Comparison of ENCODE assay signal across 1 cellular context in the genomic region with DNA sequence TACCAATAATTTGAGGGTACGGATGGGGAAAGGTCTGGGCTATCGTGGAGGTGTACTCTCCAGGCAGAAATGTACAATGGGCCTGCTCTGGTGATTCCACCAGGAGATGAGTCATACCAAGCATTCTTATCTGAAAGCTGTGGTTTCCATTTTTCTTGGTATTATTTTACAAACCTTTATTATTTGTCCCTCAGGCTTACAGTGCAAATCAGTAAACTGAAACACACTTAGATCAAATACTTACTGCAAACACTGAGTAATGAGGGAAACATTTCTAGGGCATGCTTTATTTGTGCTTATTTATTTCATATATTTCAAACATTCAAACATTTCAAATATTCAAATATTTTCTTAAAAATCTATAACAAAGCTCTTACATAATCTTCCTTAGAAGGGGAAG.
TF ChIP-seq lines count a peak whose summit lies in the region.

No MANE protein-coding gene starts in this region.

TF ChIP-seq in K562, 482 proteins besides CTCF, POLR2A, EP300 and RAD21 (continued from another document and continues in another):
- TF ChIP-seq ZBTB12 (CRISPR knock-in tag; IDR thresholded peaks at IDR 0.05): no peak
- no peak for TF ChIP-seq PHTF2 (CRISPR knock-in tag; IDR thresholded peaks at IDR 0.05)
- TF ChIP-seq ARID1B (IDR thresholded peaks at IDR 0.05): peak; percentile 79
- 0 out of 2 replicates have a peak, but pooled peaks have one; percentile 23 for TF ChIP-seq E2F3 (CRISPR knock-in tag; IDR thresholded peaks at IDR 0.05)
- TF ChIP-seq ZNF124 (CRISPR knock-in tag; IDR thresholded peaks at IDR 0.05): no peak
- TF ChIP-seq STAT5A (IDR thresholded peaks at IDR 0.05; ENCODE audit: borderline replicate concordance, low read length): peak; percentile 57
- TF ChIP-seq ZNF764 (CRISPR knock-in tag; IDR thresholded peaks at IDR 0.05; ENCODE audit: low read depth): no peak
- no peak for TF ChIP-seq ARHGAP35 (IDR thresholded peaks at IDR 0.05; ENCODE audit: partially characterized antibody)
- TF ChIP-seq, protein P1, sequence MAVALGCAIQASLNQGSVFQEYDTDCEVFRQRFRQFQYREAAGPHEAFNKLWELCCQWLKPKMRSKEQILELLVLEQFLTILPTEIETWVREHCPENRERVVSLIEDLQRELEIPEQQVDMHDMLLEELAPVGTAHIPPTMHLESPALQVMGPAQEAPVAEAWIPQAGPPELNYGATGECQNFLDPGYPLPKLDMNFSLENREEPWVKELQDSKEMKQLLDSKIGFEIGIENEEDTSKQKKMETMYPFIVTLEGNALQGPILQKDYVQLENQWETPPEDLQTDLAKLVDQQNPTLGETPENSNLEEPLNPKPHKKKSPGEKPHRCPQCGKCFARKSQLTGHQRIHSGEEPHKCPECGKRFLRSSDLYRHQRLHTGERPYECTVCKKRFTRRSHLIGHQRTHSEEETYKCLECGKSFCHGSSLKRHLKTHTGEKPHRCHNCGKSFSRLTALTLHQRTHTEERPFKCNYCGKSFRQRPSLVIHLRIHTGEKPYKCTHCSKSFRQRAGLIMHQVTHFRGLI (CRISPR knock-in tag; IDR thresholded peaks at IDR 0.05): 0 out of 2 replicates have a peak, but pooled peaks have one; percentile 46
- TF ChIP-seq KLF6 (CRISPR knock-in tag; IDR thresholded peaks at IDR 0.05; ENCODE audit: borderline replicate concordance): peak; percentile 29; the same call in 1 of the 2 replicates
- peak; percentile 41; the same call in 1 of the 2 replicates for TF ChIP-seq ARID3A (IDR thresholded peaks at IDR 0.05; ENCODE audit: borderline replicate concordance, low read depth, low read length)
- peak; percentile 30; the same call in 1 of the 2 replicates for TF ChIP-seq ESRRA (IDR thresholded peaks at IDR 0.05; ENCODE audit: borderline replicate concordance, low read depth)
- 0 out of 2 replicates have a peak, but pooled peaks have one; percentile 4 for TF ChIP-seq SMAD3 (CRISPR knock-in tag; conservative IDR thresholded peaks at IDR 0.05)
- peak; percentile 72 for TF ChIP-seq DPF2 (IDR thresholded peaks at IDR 0.05)
- no peak for TF ChIP-seq ZNF347 (CRISPR knock-in tag; IDR thresholded peaks at IDR 0.05; ENCODE audit: low read depth)
- TF ChIP-seq KHSRP (IDR thresholded peaks at IDR 0.05): no peak
- no peak for TF ChIP-seq POU5F1 (IDR thresholded peaks at IDR 0.05; ENCODE audit: borderline replicate concordance, low read depth, low read length, partially characterized antibody)
- no peak for TF ChIP-seq MBD1 (CRISPR knock-in tag; IDR thresholded peaks at IDR 0.05)
- no peak for TF ChIP-seq ATF1 (CRISPR knock-in tag; IDR thresholded peaks at IDR 0.05)
- TF ChIP-seq ATF1 (tag; IDR thresholded peaks at IDR 0.05): no peak; the same call in 1 of the 2 replicates
- no peak for TF ChIP-seq IRF9 (tag; IDR thresholded peaks at IDR 0.05)
- TF ChIP-seq SMARCE1 (IDR thresholded peaks at IDR 0.05): peak; percentile 81
- TF ChIP-seq SMAD2 (IDR thresholded peaks at IDR 0.05; ENCODE audit: low read depth, low read length): no peak
- TF ChIP-seq FOXM1 (IDR thresholded peaks at IDR 0.05; ENCODE audit: low read depth): no peak
- no peak for TF ChIP-seq FOXM1 (CRISPR knock-in tag; IDR thresholded peaks at IDR 0.05; ENCODE audit: low read depth)
- TF ChIP-seq NUFIP1 (IDR thresholded peaks at IDR 0.05; ENCODE audit: partially characterized antibody): no peak
- TF ChIP-seq DACH1 (IDR thresholded peaks at IDR 0.05; ENCODE audit: partially characterized antibody): no peak
- TF ChIP-seq LEF1 (IDR thresholded peaks at IDR 0.05): peak; percentile 51; the same call in 1 of the 2 replicates
- TF ChIP-seq SMARCB1 (IDR thresholded peaks at IDR 0.05; ENCODE audit: insufficient read length, low read depth): no peak
- TF ChIP-seq ETV1 (tag; conservative IDR thresholded peaks at IDR 0.05; ENCODE audit: low read depth): peak; percentile 47; the same call in 1 of the 2 replicates
- no peak for TF ChIP-seq NR2F6 (CRISPR knock-in tag; IDR thresholded peaks at IDR 0.05)
- TF ChIP-seq JUNB (CRISPR knock-in tag; conservative IDR thresholded peaks at IDR 0.05): peak; percentile 88
- TF ChIP-seq ZFP36 (IDR thresholded peaks at IDR 0.05; ENCODE audit: low read depth, low read length, partially characterized antibody): no peak
- peak in 1 of 2 experiments; percentile 32; a peak in 1 of 4 replicates for TF ChIP-seq NRF1 (conservative IDR thresholded peaks at IDR 0.05 in 1 of 2, IDR thresholded peaks at IDR 0.05 in 1 of 2)
- TF ChIP-seq FOS (IDR thresholded peaks at IDR 0.05; ENCODE audit: extremely low read depth, insufficient read length): peak; percentile 20
- TF ChIP-seq IRF2 (CRISPR knock-in tag; IDR thresholded peaks at IDR 0.05): no peak
- peak; percentile 93 for TF ChIP-seq ATF3 (IDR thresholded peaks at IDR 0.05)
- peak; percentile 68; the same call in 1 of the 2 replicates for TF ChIP-seq ATF3 (CRISPR knock-in tag; conservative IDR thresholded peaks at IDR 0.05)
- no peak for TF ChIP-seq CBX1 (IDR thresholded peaks at IDR 0.05; ENCODE audit: low read depth)
- TF ChIP-seq HDAC6 (IDR thresholded peaks at IDR 0.05; ENCODE audit: low read depth, low read length): no peak
- TF ChIP-seq TCFL5 (CRISPR knock-in tag; conservative IDR thresholded peaks at IDR 0.05): 0 out of 2 replicates have a peak, but pooled peaks have one; percentile 13
- TF ChIP-seq FOXA3 (CRISPR knock-in tag; conservative IDR thresholded peaks at IDR 0.05 in 1 of 2, IDR thresholded peaks at IDR 0.05 in 1 of 2): peak in 1 of 2 experiments; percentile 47; a peak in 1 of 4 replicates
- peak; percentile 98 for TF ChIP-seq JUND (IDR thresholded peaks at IDR 0.05; ENCODE audit: borderline replicate concordance, low read depth, low read length)
- peak; percentile 95; the same call in 2 of the 3 replicates for TF ChIP-seq JUND (tag; IDR thresholded peaks at IDR 0.05; ENCODE audit: borderline replicate concordance, low read depth, low read length)
- no peak for TF ChIP-seq MECOM (CRISPR knock-in tag; IDR thresholded peaks at IDR 0.05)
- no peak for TF ChIP-seq ZNF134 (CRISPR knock-in tag; conservative IDR thresholded peaks at IDR 0.05)
- no peak for TF ChIP-seq HSF4 (CRISPR knock-in tag; IDR thresholded peaks at IDR 0.05; ENCODE audit: borderline replicate concordance)
- no peak for TF ChIP-seq CXXC5 (CRISPR knock-in tag; IDR thresholded peaks at IDR 0.05)
- peak; percentile 78 for TF ChIP-seq SOX6 (IDR thresholded peaks at IDR 0.05)
- no peak for TF ChIP-seq RBM34 (IDR thresholded peaks at IDR 0.05; ENCODE audit: borderline replicate concordance, insufficient read depth, low read length)
- peak; percentile 74; the same call in 1 of the 2 replicates for TF ChIP-seq BACH1 (tag; IDR thresholded peaks at IDR 0.05)
- no peak for TF ChIP-seq TRIM28 (IDR thresholded peaks at IDR 0.05)
- TF ChIP-seq NR4A1 (CRISPR knock-in tag; IDR thresholded peaks at IDR 0.05): no peak
- no peak for TF ChIP-seq NR4A1 (tag; IDR thresholded peaks at IDR 0.05)
- no peak; the same call in 1 of the 2 replicates for TF ChIP-seq CBFA2T3 (IDR thresholded peaks at IDR 0.05)
- no peak for TF ChIP-seq MAX (CRISPR knock-in tag; IDR thresholded peaks at IDR 0.05)
- TF ChIP-seq, protein P2, sequence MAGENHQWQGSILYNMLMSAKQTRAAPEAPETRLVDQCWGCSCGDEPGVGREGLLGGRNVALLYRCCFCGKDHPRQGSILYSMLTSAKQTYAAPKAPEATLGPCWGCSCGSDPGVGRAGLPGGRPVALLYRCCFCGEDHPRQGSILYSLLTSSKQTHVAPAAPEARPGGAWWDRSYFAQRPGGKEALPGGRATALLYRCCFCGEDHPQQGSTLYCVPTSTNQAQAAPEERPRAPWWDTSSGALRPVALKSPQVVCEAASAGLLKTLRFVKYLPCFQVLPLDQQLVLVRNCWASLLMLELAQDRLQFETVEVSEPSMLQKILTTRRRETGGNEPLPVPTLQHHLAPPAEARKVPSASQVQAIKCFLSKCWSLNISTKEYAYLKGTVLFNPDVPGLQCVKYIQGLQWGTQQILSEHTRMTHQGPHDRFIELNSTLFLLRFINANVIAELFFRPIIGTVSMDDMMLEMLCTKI (IDR thresholded peaks at IDR 0.05; ENCODE audit: partially characterized antibody): no peak
- TF ChIP-seq, protein P3, sequence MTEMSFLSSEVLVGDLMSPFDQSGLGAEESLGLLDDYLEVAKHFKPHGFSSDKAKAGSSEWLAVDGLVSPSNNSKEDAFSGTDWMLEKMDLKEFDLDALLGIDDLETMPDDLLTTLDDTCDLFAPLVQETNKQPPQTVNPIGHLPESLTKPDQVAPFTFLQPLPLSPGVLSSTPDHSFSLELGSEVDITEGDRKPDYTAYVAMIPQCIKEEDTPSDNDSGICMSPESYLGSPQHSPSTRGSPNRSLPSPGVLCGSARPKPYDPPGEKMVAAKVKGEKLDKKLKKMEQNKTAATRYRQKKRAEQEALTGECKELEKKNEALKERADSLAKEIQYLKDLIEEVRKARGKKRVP (CRISPR knock-in tag; IDR thresholded peaks at IDR 0.05): 0 out of 2 replicates have a peak, but pooled peaks have one; percentile 30
- 0 out of 2 replicates have a peak, but pooled peaks have one; percentile 39 for TF ChIP-seq HIVEP1 (CRISPR knock-in tag; IDR thresholded peaks at IDR 0.05)
- no peak for TF ChIP-seq MAFK (IDR thresholded peaks at IDR 0.05; ENCODE audit: low read length)
- TF ChIP-seq CREB3 (tag; conservative IDR thresholded peaks at IDR 0.05; ENCODE audit: low read depth): 0 out of 2 replicates have a peak, but pooled peaks have one; percentile 46
- no peak for TF ChIP-seq HMG20B (CRISPR knock-in tag; IDR thresholded peaks at IDR 0.05)
- TF ChIP-seq JUN (IDR thresholded peaks at IDR 0.05; ENCODE audit: borderline replicate concordance, low read depth, low read length): peak; percentile 87
- TF ChIP-seq JUN (CRISPR knock-in tag; IDR thresholded peaks at IDR 0.05; ENCODE audit: borderline replicate concordance): no peak
